In genomic region chr3:174614046-174614445, GRCh38 we compare ENCODE assay signal across 24 cellular contexts.
DNase-seq lines count a peak whose midpoint lies in the region; TF ChIP-seq lines count a peak whose summit lies in the region.
"Had no signal": no experiment of that assay in that cellular context is flagged by ENCODE, and none has a peak within 500 bp of the region (broad histone marks: within the 10 kb centered on the region; RNA-seq: fewer than 3 reads in every experiment).

No MANE protein-coding gene starts in this region.

- peaks cover 3% of the 10 kb centered on the region for H3K9me3 Mint-ChIP-seq in Calu3 (ENCODE audit: low read depth, unreplicated experiment)

- no peak overlapping the region for H3K4me3 ChIP-seq in adrenal gland
- H3K4me3 ChIP-seq: body of pancreas, GM23248, mucosa of descending colon, tibial artery had no signal

- no peaks in the 10 kb centered on the region for H3K4me1 Mint-ChIP-seq in Calu3 (ENCODE audit: low read depth, unreplicated experiment)

- H3K27ac ChIP-seq in adrenal gland: no peak overlapping the region
- H3K27ac ChIP-seq: body of pancreas, C4-2B, epithelial cell of prostate, GM23248, tibial artery had no signal

- no peaks in the 10 kb centered on the region for H3K36me3 Mint-ChIP-seq in Calu3 (ENCODE audit: insufficient read depth, unreplicated experiment)
- H3K36me3 Mint-ChIP-seq: stimulated activated naive B cell treated with anti-CD40 and anti-IgM and Interleukin-4, amounts not matched to agents 10 μg/mL and 1 μg/mL and 100 μg/mL, for 72 hours had no signal

- CTCF ChIA-PET in Calu3 (lab: Charles Lee): no interaction called here

- intact Hi-C loops in Calu3 (cut with micrococcal nuclease; ENCODE audit: unreplicated experiment): no loop called here
- intact Hi-C loops in adrenal gland (cut with DNase I): no loop called here

- DNase-seq in DMS53 (lab: John Stamatoyannopoulos, UW): peak; percentile 10
- no peak for DNase-seq in DMS53 treated with DMSO at 0.1 percent for 48 hours (lab: John Stamatoyannopoulos, UW; ENCODE audit: unreplicated experiment)
- peak; percentile 30 for DNase-seq in NCI-H1092 treated with DMSO at 0.1 percent for 48 hours (lab: John Stamatoyannopoulos, UW)
- DNase-seq in amniotic epithelial cell (ENCODE audit: low read depth): peak; percentile 6
- peak; percentile 13 for DNase-seq in renal cortical epithelial cell (ENCODE audit: low read depth)
- no peak for DNase-seq in Calu3
- no peak for DNase-seq in HPDE6-E6E7 (ENCODE audit: extremely low spot score)
- DNase-seq in adrenal gland: no peak
- DNase-seq: activated CD4-positive, alpha-beta T cell treated with anti-CD3 and anti-CD28 coated beads, Interleukin-2, amount 50 U/mL, for 4 hours; activated naive CD4-positive, alpha-beta T cell treated with anti-CD3 and anti-CD28 coated beads, Interleukin-2, amount 50 U/mL, for 16 hours; activated T-cell treated with anti-CD3 and anti-CD28 coated beads, Interleukin-2, amount 50 U/mL, for 1 hour; body of pancreas; DND-41; GM23248; MM.1S; mucosa of descending colon; retina; SHP77; stimulated activated naive B cell treated with anti-CD40 and anti-IgM and Interleukin-4, amounts not matched to agents 10 μg/mL and 1 μg/mL and 100 μg/mL, for 72 hours; T-helper 1 cell; tibial artery had no signal

- H3K27me3 ChIP-seq in adrenal gland: no peaks in the 10 kb centered on the region
- H3K27me3 ChIP-seq: body of pancreas, tibial artery had no signal

- TF ChIP-seq CTCF in Calu3 (IDR thresholded peaks at IDR 0.05; ENCODE audit: unreplicated experiment) (no peak), adrenal gland (IDR thresholded peaks at IDR 0.05) (no peak)

- TF ChIP-seq POLR2A in adrenal gland (IDR thresholded peaks at IDR 0.05): no peak

- WGBS in adrenal gland, 4 donors: 85 to 97% (median 92%) methylated on average over 2 of the region's 2 CpGs

- no peaks in the 10 kb centered on the region for H3K36me3 ChIP-seq in adrenal gland (replicated peaks in 1 of 2)
- H3K36me3 ChIP-seq: tibial artery had no signal

- H3K4me1 ChIP-seq in adrenal gland (replicated peaks in 1 of 2): no peaks in the 10 kb centered on the region
- H3K4me1 ChIP-seq: body of pancreas had no signal

- no peak overlapping the region for H3K4me3 Mint-ChIP-seq in Calu3 (ENCODE audit: low read depth, unreplicated experiment)
- H3K4me3 Mint-ChIP-seq: dendritic cell treated with granulocyte-macrophage colony-stimulating factor and Interleukin-4, amounts not matched to agents 40 ng/mL and 50 ng/mL, for 4 days; stimulated activated naive B cell treated with anti-CD40 and anti-IgM and Interleukin-4, amounts not matched to agents 10 μg/mL and 1 μg/mL and 100 μg/mL, for 72 hours had no signal

- H3K27me3 Mint-ChIP-seq in Calu3 (ENCODE audit: unreplicated experiment): no peaks in the 10 kb centered on the region
- H3K27me3 Mint-ChIP-seq: dendritic cell treated with granulocyte-macrophage colony-stimulating factor and Interleukin-4, amounts not matched to agents 40 ng/mL and 50 ng/mL, for 4 days; stimulated activated naive B cell treated with anti-CD40 and anti-IgM and Interleukin-4, amounts not matched to agents 10 μg/mL and 1 μg/mL and 100 μg/mL, for 72 hours had no signal

- no TSS peak for BruUV-seq in Calu3 (replicated peaks; lab: Mats Ljungman, UMichigan)

- H3K9me3 ChIP-seq in adrenal gland (replicated peaks in 1 of 3): no peaks in the 10 kb centered on the region
- H3K9me3 ChIP-seq: body of pancreas, mucosa of descending colon, tibial artery had no signal

- H3K27ac Mint-ChIP-seq in Calu3 (ENCODE audit: unreplicated experiment): no peak overlapping the region
- H3K27ac Mint-ChIP-seq: dendritic cell treated with granulocyte-macrophage colony-stimulating factor and Interleukin-4, amounts not matched to agents 40 ng/mL and 50 ng/mL, for 4 days; stimulated activated naive B cell treated with anti-CD40 and anti-IgM and Interleukin-4, amounts not matched to agents 10 μg/mL and 1 μg/mL and 100 μg/mL, for 72 hours had no signal

Comparison
In these comparisons a context has a peak if more than half of its experiments do, and no peak if none do; other contexts are left out.
1. DNase-seq: peak in DMS53 (single experiment), NCI-H1092 treated with DMSO at 0.1 percent for 48 hours (single experiment), amniotic epithelial cell (single experiment) and renal cortical epithelial cell (single experiment); none in DMS53 treated with DMSO at 0.1 percent for 48 hours (single experiment), Calu3 (single experiment), HPDE6-E6E7 (single experiment) and adrenal gland (0 of 7).